Comparison of ENCODE assay signal across 10 cellular contexts in the genomic region with DNA sequence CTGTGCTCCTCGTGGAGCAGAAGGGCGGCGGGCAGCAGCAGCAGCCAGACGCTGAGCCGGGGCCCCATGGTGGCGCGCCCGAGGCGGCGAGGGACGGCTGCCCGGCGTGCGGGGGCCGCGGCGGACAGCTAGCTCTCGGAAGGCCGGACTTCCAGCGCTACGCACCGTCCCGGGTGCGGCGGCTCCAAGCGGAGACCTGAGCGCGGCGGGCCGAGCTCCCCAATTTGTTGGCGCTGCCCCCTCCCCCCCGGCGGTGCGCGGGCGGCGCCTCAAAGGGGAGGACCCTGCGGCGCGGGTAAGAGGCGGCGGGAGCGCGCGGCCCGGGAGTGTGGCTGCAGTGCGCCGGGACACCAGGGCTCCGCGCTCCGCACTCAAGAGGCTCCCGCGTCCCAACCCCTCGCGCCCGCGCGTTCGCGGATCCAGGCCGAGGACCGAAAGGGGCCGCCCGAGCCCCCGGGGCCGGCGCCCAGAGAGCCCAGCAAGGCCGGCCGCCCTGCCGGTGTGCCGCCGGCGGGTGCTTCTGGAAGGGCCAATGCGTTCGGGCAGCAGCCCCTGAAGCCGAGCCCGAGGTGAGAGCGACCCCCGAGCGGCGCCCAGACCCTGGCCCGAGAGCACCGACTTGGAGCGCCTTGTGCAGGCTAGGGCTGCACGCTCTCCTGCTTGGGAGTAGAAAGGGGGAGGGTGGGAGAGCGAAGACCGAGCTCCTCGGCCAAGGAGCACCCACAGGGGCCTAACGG. TPM values are rescaled to one million over a fixed set of nuclear protein-coding genes. Genes with fewer than 3 reads are reported as not detected.
DNase-seq lines count a peak whose midpoint lies in the region; ATAC-seq and TF ChIP-seq lines count a peak whose summit lies in the region.
"Had no signal": no experiment of that assay in that cellular context is flagged by ENCODE, and none has a peak within 500 bp of the region (broad histone marks: within the 10 kb centered on the region; RNA-seq: fewer than 3 reads in every experiment).

A gene (minus strand): TSS at position 198 of the 737 bp plus-strand sequence. CDS start 130 bp downstream, at position 68.
A gene (plus strand): TSS at position 325 of the 737 bp plus-strand sequence. CDS start 620 bp downstream, outside the sequence.

- H3K4me1 Mint-ChIP-seq in activated CD8-positive, alpha-beta T cell treated with anti-CD3 and anti-CD28 coated beads for 36 hours (ENCODE audit: low read depth) = no peaks in the 10 kb centered on the region

- WGBS in prostate gland = under 1% methylated on average over 51 of the region's 89 CpGs

- no peaks in the 10 kb centered on the region for H3K4me1 ChIP-seq in prostate gland (replicated peaks)

- CTCF ChIA-PET in activated CD8-positive, alpha-beta T cell treated with anti-CD3 and anti-CD28 coated beads for 36 hours (lab: Charles Lee) = no interaction called here

- peak; percentile 64 for TF ChIP-seq POLR2A in prostate gland (IDR thresholded peaks at IDR 0.05)

- no peak within 1 kb of the TSS for H3K27ac Mint-ChIP-seq in activated CD8-positive, alpha-beta T cell treated with anti-CD3 and anti-CD28 coated beads for 36 hours
- H3K27ac Mint-ChIP-seq: dendritic cell treated with granulocyte-macrophage colony-stimulating factor and Interleukin-4, amounts not matched to agents 40 ng/mL and 50 ng/mL, for 4 days had no signal

- no peak within 1 kb of the TSS for H3K4me3 Mint-ChIP-seq in activated CD8-positive, alpha-beta T cell treated with anti-CD3 and anti-CD28 coated beads for 36 hours
- H3K4me3 Mint-ChIP-seq: dendritic cell treated with granulocyte-macrophage colony-stimulating factor and Interleukin-4, amounts not matched to agents 40 ng/mL and 50 ng/mL, for 4 days had no signal

- intact Hi-C loops in cardiac septum (cut with DNase I) = loop anchor here (5.0 kb wide), 1 partner anchor 75 kb away; no protein-coding TSS in a partner anchor
- intact Hi-C loops in prostate gland (cut with DNase I) = loop anchor here (5.0 kb wide), 2 partner anchors 90 to 105 kb away; no protein-coding TSS in a partner anchor
- intact Hi-C loops in activated CD8-positive, alpha-beta T cell treated with anti-CD3 and anti-CD28 coated beads for 36 hours (cut with micrococcal nuclease) = no loop called here

- H3K36me3 ChIP-seq in prostate gland = no peaks in the 10 kb centered on the region

- peak within 1 kb of the TSS; percentile 49 to 51 for H3K4me3 ChIP-seq in prostate gland

- H3K9me3 ChIP-seq in prostate gland = no peaks in the 10 kb centered on the region

- POLR2A ChIA-PET in activated CD8-positive, alpha-beta T cell treated with anti-CD3 and anti-CD28 coated beads for 36 hours (lab: Charles Lee) = no interaction called here

- H3K27me3 Mint-ChIP-seq in activated CD8-positive, alpha-beta T cell treated with anti-CD3 and anti-CD28 coated beads for 36 hours = peaks cover 63% of the 10 kb centered on the region

- ATAC-seq in HG02870 (IDR thresholded peaks at IDR 0.05; ENCODE audit: unreplicated experiment) = no peak
- ATAC-seq in HG03460 (IDR thresholded peaks at IDR 0.05; ENCODE audit: unreplicated experiment) = no peak
- no peak for ATAC-seq in activated CD8-positive, alpha-beta T cell treated with anti-CD3 and anti-CD28 coated beads for 36 hours

- H3K36me3 Mint-ChIP-seq in activated CD8-positive, alpha-beta T cell treated with anti-CD3 and anti-CD28 coated beads for 36 hours (ENCODE audit: low read depth) = no peaks in the 10 kb centered on the region

- H3K27me3 ChIP-seq in prostate gland (replicated peaks; ENCODE audit: insufficient read depth) = no peaks in the 10 kb centered on the region

- peak within 1 kb of the TSS; percentile 86 to 91 for H3K27ac ChIP-seq in prostate gland

- no peaks in the 10 kb centered on the region for H3K9me3 Mint-ChIP-seq in activated CD8-positive, alpha-beta T cell treated with anti-CD3 and anti-CD28 coated beads for 36 hours
- H3K9me3 Mint-ChIP-seq: dendritic cell treated with granulocyte-macrophage colony-stimulating factor and Interleukin-4, amounts not matched to agents 40 ng/mL and 50 ng/mL, for 4 days had no signal

- DNase-seq in EL (peak; percentile 78), T1000 (lab: John Stamatoyannopoulos, UW) (peak; percentile 49), cardiac septum (ENCODE audit: low spot score) (peak; percentile 88), prostate gland (ENCODE audit: low spot score) (peak; percentile 31)
- no peak for DNase-seq in effector CD4-positive, alpha-beta T cell
- no peak for DNase-seq in activated CD8-positive, alpha-beta T cell treated with anti-CD3 and anti-CD28 coated beads for 36 hours
- DNase-seq: GOT3 had no signal

- no peak for TF ChIP-seq CTCF in prostate gland (IDR thresholded peaks at IDR 0.05)
- no peak for TF ChIP-seq CTCF in activated CD8-positive, alpha-beta T cell treated with anti-CD3 and anti-CD28 coated beads for 36 hours (IDR thresholded peaks at IDR 0.05)

RNA-seq across cellular contexts. Expression of the first gene that starts in this region (rescaled TPM):
- total RNA-seq in cardiac septum = 196 TPM
- total RNA-seq in prostate gland = 100 to 1,000 TPM in 1 of 2 donors, 10 to 100 TPM in 1; 37.3 to 132 TPM
- not detected for total RNA-seq in activated CD8-positive, alpha-beta T cell treated with anti-CD3 and anti-CD28 coated beads for 36 hours

RNA-seq across cellular contexts. Expression of the second gene that starts in this region (rescaled TPM):
- total RNA-seq in cardiac septum (165 TPM), prostate gland (100 to 1,000 TPM in 1 of 2 donors, 10 to 100 TPM in 1; 82.8 to 193 TPM)
- not detected for total RNA-seq in activated CD8-positive, alpha-beta T cell treated with anti-CD3 and anti-CD28 coated beads for 36 hours

Comparison
In these comparisons a context has a peak if more than half of its experiments do, and no peak if none do; other contexts are left out.
1. RNA of the first gene that starts in this region (total RNA-seq): 196 TPM in cardiac septum (single experiment) and 37.3 to 132 TPM in prostate gland; not detected in activated CD8-positive, alpha-beta T cell treated with anti-CD3 and anti-CD28 coated beads for 36 hours; every median in the first group is over 10 times any median in the second.
2. RNA of the second gene that starts in this region (total RNA-seq): 82.8 to 193 TPM in prostate gland and 165 TPM in cardiac septum (single experiment); not detected in activated CD8-positive, alpha-beta T cell treated with anti-CD3 and anti-CD28 coated beads for 36 hours; every median in the first group is over 10 times any median in the second.
3. DNase-seq: peak in EL (single experiment), T1000 (single experiment), cardiac septum (single experiment) and prostate gland (single experiment); none in effector CD4-positive, alpha-beta T cell (single experiment) and activated CD8-positive, alpha-beta T cell treated with anti-CD3 and anti-CD28 coated beads for 36 hours (single experiment).